1 cellular context compared by ENCODE assay signal in the genomic region with DNA sequence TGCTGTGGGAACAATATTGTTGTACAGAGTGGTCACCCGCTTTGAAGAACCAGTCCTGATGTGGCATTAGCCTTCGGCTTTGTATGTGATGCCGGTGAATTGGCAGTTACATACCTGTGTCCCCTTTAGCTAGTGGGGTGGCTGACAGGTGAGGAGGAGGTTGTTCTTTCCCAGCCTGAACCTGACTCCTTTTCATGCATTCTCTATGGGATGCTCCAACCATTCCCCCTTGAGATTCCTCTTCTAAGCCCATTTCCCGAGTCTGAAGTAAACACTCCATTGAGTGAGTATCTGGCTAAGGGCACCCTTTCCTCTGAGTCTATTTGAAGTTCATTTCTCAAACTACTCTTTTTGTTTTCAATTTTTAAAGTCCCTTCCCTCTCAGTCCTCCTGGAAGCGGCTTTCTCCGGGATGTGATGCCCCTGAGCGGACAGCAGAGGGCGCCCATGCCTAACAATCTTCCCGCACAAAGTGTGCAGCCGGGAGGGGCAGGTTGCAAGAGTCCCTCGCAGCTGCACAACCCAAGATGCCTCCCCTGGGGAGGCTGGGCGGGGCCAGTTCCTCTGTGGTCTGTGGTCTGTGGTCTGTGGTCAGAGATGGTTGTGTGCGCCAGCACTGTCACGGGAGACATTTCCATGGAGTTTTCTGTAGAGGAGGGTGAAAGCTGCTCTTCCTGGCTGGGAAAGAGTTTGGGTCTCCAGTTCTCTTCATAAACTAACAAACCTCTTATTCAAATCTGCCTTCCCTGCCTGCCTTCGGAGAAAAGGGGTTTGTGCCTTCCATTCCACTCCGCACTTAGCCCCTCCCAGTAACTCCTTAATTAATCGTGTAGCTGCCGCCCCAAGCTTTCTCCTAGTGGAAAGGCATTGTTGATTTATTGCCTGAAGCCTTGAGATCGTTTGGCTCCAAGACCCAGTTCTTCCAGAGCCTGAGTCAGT.
TF ChIP-seq lines count a peak whose summit lies in the region.

No MANE protein-coding gene starts in this region.

TF ChIP-seq in HEK293, 187 proteins besides CTCF, POLR2A, EP300 and RAD21 (continued from another document and continues in another):
- TF ChIP-seq ZXDB (tag by site-specific recombination; IDR thresholded peaks at IDR 0.05), result peak; percentile 43
- TF ChIP-seq ZNF2 (tag by site-specific recombination; IDR thresholded peaks at IDR 0.05), result peak; percentile 84; the same call in 1 of the 2 replicates
- TF ChIP-seq ZBTB44 (tag by site-specific recombination; IDR thresholded peaks at IDR 0.05), result peak; percentile 96
- TF ChIP-seq, protein P1, sequence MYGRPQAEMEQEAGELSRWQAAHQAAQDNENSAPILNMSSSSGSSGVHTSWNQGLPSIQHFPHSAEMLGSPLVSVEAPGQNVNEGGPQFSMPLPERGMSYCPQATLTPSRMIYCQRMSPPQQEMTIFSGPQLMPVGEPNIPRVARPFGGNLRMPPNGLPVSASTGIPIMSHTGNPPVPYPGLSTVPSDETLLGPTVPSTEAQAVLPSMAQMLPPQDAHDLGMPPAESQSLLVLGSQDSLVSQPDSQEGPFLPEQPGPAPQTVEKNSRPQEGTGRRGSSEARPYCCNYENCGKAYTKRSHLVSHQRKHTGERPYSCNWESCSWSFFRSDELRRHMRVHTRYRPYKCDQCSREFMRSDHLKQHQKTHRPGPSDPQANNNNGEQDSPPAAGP (tag by site-specific recombination; IDR thresholded peaks at IDR 0.05), result peak; percentile 60; the same call in 1 of the 2 replicates
- no peak for TF ChIP-seq INSM2 (tag by site-specific recombination; IDR thresholded peaks at IDR 0.05)
- TF ChIP-seq GLIS1 (tag by site-specific recombination; IDR thresholded peaks at IDR 0.05), result peak; percentile 90
- peak; percentile 77 for TF ChIP-seq SP3 (tag by site-specific recombination; IDR thresholded peaks at IDR 0.05)
- TF ChIP-seq FEZF1 (tag by site-specific recombination; IDR thresholded peaks at IDR 0.05), result 0 out of 2 replicates have a peak, but pooled peaks have one; percentile 6
- peak; percentile 18; the same call in 1 of the 2 replicates for TF ChIP-seq ZNF777 (tag by site-specific recombination; IDR thresholded peaks at IDR 0.05; ENCODE audit: borderline replicate concordance)
- TF ChIP-seq PRDM1 (tag by site-specific recombination; IDR thresholded peaks at IDR 0.05), result peak; percentile 83
- peak; percentile 78 for TF ChIP-seq ZNF366 (tag by site-specific recombination; conservative IDR thresholded peaks at IDR 0.05)
- no peak for TF ChIP-seq ZSCAN23 (tag by site-specific recombination; IDR thresholded peaks at IDR 0.05)
- TF ChIP-seq ZBTB48 (tag by site-specific recombination; IDR thresholded peaks at IDR 0.05), result peak; percentile 77; the same call in 1 of the 2 replicates
- no peak for TF ChIP-seq ZNF248 (tag by site-specific recombination; IDR thresholded peaks at IDR 0.05)
- TF ChIP-seq KLF7 (tag by site-specific recombination; IDR thresholded peaks at IDR 0.05; ENCODE audit: borderline replicate concordance), result peak; percentile 62; the same call in 1 of the 2 replicates
- peak; percentile 40; the same call in 1 of the 2 replicates for TF ChIP-seq ZNF76 (tag by site-specific recombination; IDR thresholded peaks at IDR 0.05; ENCODE audit: borderline replicate concordance, low read depth)
- TF ChIP-seq ZEB2 (tag by site-specific recombination; IDR thresholded peaks at IDR 0.05), result peak; percentile 53; the same call in 1 of the 2 replicates
- TF ChIP-seq, protein P2, sequence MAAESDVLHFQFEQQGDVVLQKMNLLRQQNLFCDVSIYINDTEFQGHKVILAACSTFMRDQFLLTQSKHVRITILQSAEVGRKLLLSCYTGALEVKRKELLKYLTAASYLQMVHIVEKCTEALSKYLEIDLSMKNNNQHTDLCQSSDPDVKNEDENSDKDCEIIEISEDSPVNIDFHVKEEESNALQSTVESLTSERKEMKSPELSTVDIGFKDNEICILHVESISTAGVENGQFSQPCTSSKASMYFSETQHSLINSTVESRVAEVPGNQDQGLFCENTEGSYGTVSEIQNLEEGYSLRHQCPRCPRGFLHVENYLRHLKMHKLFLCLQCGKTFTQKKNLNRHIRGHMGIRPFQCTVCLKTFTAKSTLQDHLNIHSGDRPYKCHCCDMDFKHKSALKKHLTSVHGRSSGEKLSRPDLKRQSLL (tag by site-specific recombination; IDR thresholded peaks at IDR 0.05), result 0 out of 2 replicates have a peak, but pooled peaks have one; percentile 48
- peak; percentile 34; the same call in 1 of the 2 replicates for TF ChIP-seq ZIC2 (tag by site-specific recombination; IDR thresholded peaks at IDR 0.05)
- TF ChIP-seq ZNF362 (tag by site-specific recombination; IDR thresholded peaks at IDR 0.05), result no peak
- TF ChIP-seq, protein P3, sequence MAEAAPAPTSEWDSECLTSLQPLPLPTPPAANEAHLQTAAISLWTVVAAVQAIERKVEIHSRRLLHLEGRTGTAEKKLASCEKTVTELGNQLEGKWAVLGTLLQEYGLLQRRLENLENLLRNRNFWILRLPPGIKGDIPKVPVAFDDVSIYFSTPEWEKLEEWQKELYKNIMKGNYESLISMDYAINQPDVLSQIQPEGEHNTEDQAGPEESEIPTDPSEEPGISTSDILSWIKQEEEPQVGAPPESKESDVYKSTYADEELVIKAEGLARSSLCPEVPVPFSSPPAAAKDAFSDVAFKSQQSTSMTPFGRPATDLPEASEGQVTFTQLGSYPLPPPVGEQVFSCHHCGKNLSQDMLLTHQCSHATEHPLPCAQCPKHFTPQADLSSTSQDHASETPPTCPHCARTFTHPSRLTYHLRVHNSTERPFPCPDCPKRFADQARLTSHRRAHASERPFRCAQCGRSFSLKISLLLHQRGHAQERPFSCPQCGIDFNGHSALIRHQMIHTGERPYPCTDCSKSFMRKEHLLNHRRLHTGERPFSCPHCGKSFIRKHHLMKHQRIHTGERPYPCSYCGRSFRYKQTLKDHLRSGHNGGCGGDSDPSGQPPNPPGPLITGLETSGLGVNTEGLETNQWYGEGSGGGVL (tag by site-specific recombination; IDR thresholded peaks at IDR 0.05), result peak; percentile 58
- peak; percentile 97; the same call in 1 of the 2 replicates for TF ChIP-seq MZF1 (tag by site-specific recombination; IDR thresholded peaks at IDR 0.05; ENCODE audit: borderline replicate concordance)
- peak; percentile 31; the same call in 1 of the 2 replicates for TF ChIP-seq ZNF558 (tag by site-specific recombination; IDR thresholded peaks at IDR 0.05)
- TF ChIP-seq, protein P4, sequence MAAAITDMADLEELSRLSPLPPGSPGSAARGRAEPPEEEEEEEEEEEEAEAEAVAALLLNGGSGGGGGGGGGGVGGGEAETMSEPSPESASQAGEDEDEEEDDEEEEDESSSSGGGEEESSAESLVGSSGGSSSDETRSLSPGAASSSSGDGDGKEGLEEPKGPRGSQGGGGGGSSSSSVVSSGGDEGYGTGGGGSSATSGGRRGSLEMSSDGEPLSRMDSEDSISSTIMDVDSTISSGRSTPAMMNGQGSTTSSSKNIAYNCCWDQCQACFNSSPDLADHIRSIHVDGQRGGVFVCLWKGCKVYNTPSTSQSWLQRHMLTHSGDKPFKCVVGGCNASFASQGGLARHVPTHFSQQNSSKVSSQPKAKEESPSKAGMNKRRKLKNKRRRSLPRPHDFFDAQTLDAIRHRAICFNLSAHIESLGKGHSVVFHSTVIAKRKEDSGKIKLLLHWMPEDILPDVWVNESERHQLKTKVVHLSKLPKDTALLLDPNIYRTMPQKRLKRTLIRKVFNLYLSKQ (tag by site-specific recombination; IDR thresholded peaks at IDR 0.05; ENCODE audit: borderline replicate concordance), result no peak
- peak; percentile 66 for TF ChIP-seq KLF9 (tag by site-specific recombination; IDR thresholded peaks at IDR 0.05; ENCODE audit: low read depth)
- no peak for TF ChIP-seq ZNF623 (tag by site-specific recombination; IDR thresholded peaks at IDR 0.05)
- no peak for TF ChIP-seq ZNF221 (tag by site-specific recombination; IDR thresholded peaks at IDR 0.05; ENCODE audit: borderline replicate concordance)
- peak; percentile 57; the same call in 1 of the 2 replicates for TF ChIP-seq OSR2 (tag by site-specific recombination; IDR thresholded peaks at IDR 0.05)
- TF ChIP-seq SP2 (tag by site-specific recombination; IDR thresholded peaks at IDR 0.05), result peak; percentile 67
- peak; percentile 78 for TF ChIP-seq KLF1 (tag by site-specific recombination; IDR thresholded peaks at IDR 0.05)
- peak; percentile 85; the same call in 1 of the 2 replicates for TF ChIP-seq ZNF660 (tag by site-specific recombination; IDR thresholded peaks at IDR 0.05)
- TF ChIP-seq HIC1 (tag by site-specific recombination; IDR thresholded peaks at IDR 0.05), result no peak
- TF ChIP-seq ZSCAN30 (tag by site-specific recombination; IDR thresholded peaks at IDR 0.05), result peak; percentile 57; the same call in 1 of the 2 replicates
- TF ChIP-seq MEIS1 (CRISPR knock-in tag; IDR thresholded peaks at IDR 0.05; ENCODE audit: borderline replicate concordance), result 0 out of 2 replicates have a peak, but pooled peaks have one; percentile 31
- 0 out of 2 replicates have a peak, but pooled peaks have one; percentile 49 for TF ChIP-seq ZNF692 (tag by site-specific recombination; IDR thresholded peaks at IDR 0.05)
- TF ChIP-seq ZNF843 (tag by site-specific recombination; IDR thresholded peaks at IDR 0.05), result 0 out of 2 replicates have a peak, but pooled peaks have one; percentile 41
- TF ChIP-seq SP7 (tag by site-specific recombination; IDR thresholded peaks at IDR 0.05), result peak; percentile 83
- no peak for TF ChIP-seq SALL2 (tag by site-specific recombination; IDR thresholded peaks at IDR 0.05; ENCODE audit: borderline replicate concordance)
